ENCODE assay signal across 1 cellular context in genomic region chr20:21033817-21034216, GRCh38.
TF ChIP-seq lines count a peak whose summit lies in the region.

No MANE protein-coding gene starts in this region.

TF ChIP-seq in K562, 482 proteins besides CTCF, POLR2A, EP300 and RAD21 (continued from another document):
- no peak for TF ChIP-seq PRDM10 (IDR thresholded peaks at IDR 0.05; ENCODE audit: partially characterized antibody)
- TF ChIP-seq SIN3A (IDR thresholded peaks at IDR 0.05; ENCODE audit: borderline replicate concordance in 2 of 2, control insufficient read depth in 1 of 2, low read depth in 2 of 2, low read length in 2 of 2), result no peak
- no peak for TF ChIP-seq ZNF134 (CRISPR knock-in tag; conservative IDR thresholded peaks at IDR 0.05)
- 0 out of 2 replicates have a peak, but pooled peaks have one; percentile 32 for TF ChIP-seq FOXJ2 (tag; IDR thresholded peaks at IDR 0.05)
- no peak for TF ChIP-seq MEF2D (tag; conservative IDR thresholded peaks at IDR 0.05; ENCODE audit: low read depth)
- TF ChIP-seq ZBTB5 (IDR thresholded peaks at IDR 0.05), result no peak
- no peak for TF ChIP-seq E2F4 (CRISPR knock-in tag; IDR thresholded peaks at IDR 0.05; ENCODE audit: low read depth)
- TF ChIP-seq ARID4B (CRISPR knock-in tag; IDR thresholded peaks at IDR 0.05), result no peak
- no peak for TF ChIP-seq GABPA (tag; conservative IDR thresholded peaks at IDR 0.05; ENCODE audit: low read depth)
- TF ChIP-seq EZH2 (IDR thresholded peaks at IDR 0.05; ENCODE audit: borderline replicate concordance, low read depth, low read length), result no peak
- no peak for TF ChIP-seq ZNF12 (CRISPR knock-in tag; IDR thresholded peaks at IDR 0.05)
- no peak for TF ChIP-seq NFYB (IDR thresholded peaks at IDR 0.05; ENCODE audit: extremely low read depth, insufficient read length)
- no peak for TF ChIP-seq TAL1 (IDR thresholded peaks at IDR 0.05)
- peak; percentile 51 for TF ChIP-seq MEIS2 (IDR thresholded peaks at IDR 0.05; ENCODE audit: partially characterized antibody)
- TF ChIP-seq C11orf30 (IDR thresholded peaks at IDR 0.05; ENCODE audit: low read depth), result peak; percentile 39; the same call in 1 of the 2 replicates
- TF ChIP-seq TRIM28 (IDR thresholded peaks at IDR 0.05), result no peak
- no peak for TF ChIP-seq MYNN (IDR thresholded peaks at IDR 0.05)
- TF ChIP-seq MYNN (CRISPR knock-in tag; IDR thresholded peaks at IDR 0.05), result no peak
- TF ChIP-seq BHLHE40 (IDR thresholded peaks at IDR 0.05; ENCODE audit: low read length), result peak; percentile 57
- TF ChIP-seq BRF2 (IDR thresholded peaks at IDR 0.05; ENCODE audit: borderline replicate concordance, insufficient read depth, insufficient read length), result no peak
- no peak for TF ChIP-seq ZNF699 (CRISPR knock-in tag; IDR thresholded peaks at IDR 0.05; ENCODE audit: insufficient replicate concordance)
- TF ChIP-seq CXXC5 (CRISPR knock-in tag; IDR thresholded peaks at IDR 0.05), result peak; percentile 22; the same call in 1 of the 2 replicates
- no peak for TF ChIP-seq NR4A1 (CRISPR knock-in tag; IDR thresholded peaks at IDR 0.05)
- no peak for TF ChIP-seq NR4A1 (tag; IDR thresholded peaks at IDR 0.05)
- 0 out of 4 replicates have a peak, but pooled peaks of 1 of the 2 experiments have one; percentile 17 for TF ChIP-seq MNT (conservative IDR thresholded peaks at IDR 0.05)
